In the genomic region with DNA sequence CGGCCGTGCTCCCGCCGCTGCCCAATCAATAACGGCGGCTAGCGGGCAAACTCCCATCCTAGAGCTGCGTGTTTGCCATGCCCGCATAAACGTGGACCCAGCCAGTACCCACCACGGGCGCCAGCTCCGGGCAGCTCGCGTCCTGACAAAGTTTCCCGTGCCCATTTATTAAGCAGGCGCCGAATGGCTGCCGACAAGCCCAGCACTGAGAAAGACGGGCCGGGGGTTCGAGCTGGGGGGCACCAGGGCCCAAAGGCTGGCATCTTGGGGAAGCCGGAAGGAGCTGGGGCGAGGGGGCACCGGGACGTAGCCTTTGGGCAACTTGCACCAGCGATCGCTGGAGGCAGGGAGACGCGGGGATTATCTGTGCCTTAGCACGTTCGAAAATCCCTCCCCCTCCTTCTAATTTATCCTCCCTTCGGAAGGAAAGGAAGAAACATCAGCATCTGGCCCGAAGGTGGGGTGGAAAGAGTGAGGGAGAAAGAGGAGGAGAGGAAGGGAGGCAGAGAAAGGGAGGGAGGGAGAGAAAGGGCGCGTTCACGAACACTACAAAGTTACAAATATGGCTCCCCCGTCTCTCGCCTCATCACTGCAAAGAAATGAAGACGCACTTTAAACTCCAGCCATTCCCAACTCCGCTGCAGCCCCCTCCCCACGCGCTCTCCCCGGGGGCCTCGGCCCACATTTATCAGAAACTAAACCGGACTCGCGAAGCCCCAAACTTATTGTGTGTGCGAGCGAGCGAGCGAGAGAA, we compare ENCODE assay signal across 8 cellular contexts. TPM values are rescaled to one million over a fixed set of nuclear protein-coding genes. Genes with fewer than 3 reads are reported as not detected.
DNase-seq lines count a peak whose midpoint lies in the region; ATAC-seq and TF ChIP-seq lines count a peak whose summit lies in the region.

No MANE protein-coding gene starts in this region.

- H3K27me3 ChIP-seq in DND-41 (ENCODE audit: insufficient read depth, low read length, poor library complexity) (no peaks in the 10 kb centered on the region), iPS-20b (ENCODE audit: insufficient read depth, low read length) (peaks cover 37% of the 10 kb centered on the region), skeletal muscle tissue (ENCODE audit: control insufficient read depth in 3 of 3, insufficient read depth in 3 of 3, low read length in 3 of 3) (no peaks in the 10 kb centered on the region)

- peak overlapping the region; percentile 91 for H3K4me2 ChIP-seq in DND-41 (ENCODE audit: insufficient read depth, low read length)

- DNase-seq in DND-41: peak; percentile 67
- DNase-seq in HuH-7.5 (ENCODE audit: low spot score): peak; percentile 55
- DNase-seq in MCF 10A (ENCODE audit: unreplicated experiment): peak; percentile 70
- DNase-seq in middle frontal gyrus (ENCODE audit: extremely low spot score, low spot score): no peak
- DNase-seq in activated CD4-positive, CD25-positive, alpha-beta regulatory T cell (lab: John Stamatoyannopoulos, UW): no peak

- intact Hi-C loops in MCF 10A (cut with micrococcal nuclease): loop anchor here (2.0 to 5.0 kb wide), 2 partner anchors 37 to 55 kb away; no protein-coding TSS in a partner anchor

- no peak for TF ChIP-seq CTCF in DND-41 (IDR thresholded peaks at IDR 0.05; ENCODE audit: borderline replicate concordance, extremely low read depth, low read length, poor library complexity, severe bottlenecking)
- no peak for TF ChIP-seq CTCF in MCF 10A (IDR thresholded peaks at IDR 0.05; ENCODE audit: unreplicated experiment)

- H3K4me3 Mint-ChIP-seq in T-helper 1 cell treated with Interleukin-12 subunit alpha and Interleukin-12 subunit beta and Interleukin-4 antibody, amounts not matched to agents 30 μg/mL and 1 μg/mL, for 36 hours: peak overlapping the region; percentile 99
- H3K4me3 Mint-ChIP-seq in MCF 10A (ENCODE audit: unreplicated experiment): peak overlapping the region; percentile 96

- CTCF ChIA-PET in MCF 10A (lab: Yijun Ruan, JAX): interaction anchor here (0.6 kb wide), 2 partner anchors 12 to 146 kb away, joined by 3 read pairs; no protein-coding TSS in a partner anchor

- BruUV-seq in MCF 10A (replicated peaks; lab: Mats Ljungman, UMichigan): TSS peak; percentile 35

- peak; percentile 23; the same call in 2 of the 3 replicates for ATAC-seq in DND-41 (ENCODE audit: insufficient read depth, low read depth)

- H4K20me1 ChIP-seq in DND-41 (ENCODE audit: insufficient read depth, low read length): peaks cover 38% of the 10 kb centered on the region

- H3K9me3 Mint-ChIP-seq in T-helper 1 cell treated with Interleukin-12 subunit alpha and Interleukin-12 subunit beta and Interleukin-4 antibody, amounts not matched to agents 30 μg/mL and 1 μg/mL, for 36 hours: no peaks in the 10 kb centered on the region
- no peaks in the 10 kb centered on the region for H3K9me3 Mint-ChIP-seq in MCF 10A (ENCODE audit: unreplicated experiment)

- H3K36me3 Mint-ChIP-seq in T-helper 1 cell treated with Interleukin-12 subunit alpha and Interleukin-12 subunit beta and Interleukin-4 antibody, amounts not matched to agents 30 μg/mL and 1 μg/mL, for 36 hours (ENCODE audit: low read depth): peaks cover 27% of the 10 kb centered on the region
- peaks cover 7% of the 10 kb centered on the region for H3K36me3 Mint-ChIP-seq in MCF 10A (ENCODE audit: insufficient read depth, unreplicated experiment)

- POLR2A ChIA-PET in MCF 10A (lab: Yijun Ruan, JAX): interaction anchor here (0.6 to 5.4 kb wide), 13 partner anchors 9 to 1673 kb away, joined by 3 to 95 read pairs (median 4); a partner anchor contains a TSS

- H3K36me3 ChIP-seq in DND-41 (ENCODE audit: insufficient read depth, low read length) (peaks cover 31% of the 10 kb centered on the region), iPS-20b (ENCODE audit: insufficient read depth, low read depth, low read length) (peaks cover 12% of the 10 kb centered on the region; the same call in 1 of the 2 replicates), skeletal muscle tissue (ENCODE audit: control insufficient read depth in 3 of 3, insufficient read depth in 3 of 3, low read length in 3 of 3) (no peaks in the 10 kb centered on the region)

- H3K9me3 ChIP-seq in DND-41 (ENCODE audit: insufficient read depth, low read length, severe bottlenecking) (no peaks in the 10 kb centered on the region), iPS-20b (ENCODE audit: insufficient read depth, low read depth, low read length) (no peaks in the 10 kb centered on the region), skeletal muscle tissue (ENCODE audit: control insufficient read depth in 3 of 3, low read length in 3 of 3) (no peaks in the 10 kb centered on the region)

- H3K9ac ChIP-seq in DND-41 (ENCODE audit: low read depth, low read length) (peak overlapping the region; percentile 99), iPS-20b (ENCODE audit: low read depth, low read length) (peak overlapping the region; percentile 99), skeletal muscle tissue (ENCODE audit: low read depth in 1 of 3, low read length in 3 of 3) (peak overlapping the region; percentile 94 to 97 (median 96))

- peak overlapping the region; percentile 57 for H2AFZ ChIP-seq in DND-41 (ENCODE audit: low read depth, low read length)

- peak overlapping the region; percentile 100 for H3K27ac Mint-ChIP-seq in T-helper 1 cell treated with Interleukin-12 subunit alpha and Interleukin-12 subunit beta and Interleukin-4 antibody, amounts not matched to agents 30 μg/mL and 1 μg/mL, for 36 hours
- H3K27ac Mint-ChIP-seq in MCF 10A (ENCODE audit: low read depth, unreplicated experiment): peak overlapping the region; percentile 96

- H3K4me1 ChIP-seq in DND-41 (ENCODE audit: insufficient read depth, low read length) (peaks cover 38% of the 10 kb centered on the region), iPS-20b (ENCODE audit: insufficient read depth, low read length) (peaks cover 31% of the 10 kb centered on the region), skeletal muscle tissue (ENCODE audit: control insufficient read depth in 3 of 3, insufficient read depth in 3 of 3, low read length in 3 of 3) (peaks cover 23 to 28% (median 27%) of the 10 kb centered on the region in 3 donors)

- H3K4me3 ChIP-seq in DND-41 (ENCODE audit: low read depth in 1 of 2, low read length in 2 of 2) (peak overlapping the region; percentile 93 to 94), iPS-20b (ENCODE audit: low read length) (peak overlapping the region; percentile 99), skeletal muscle tissue (ENCODE audit: low read length in 3 of 3) (peak overlapping the region; percentile 93 to 95 (median 95))

- peaks cover 31% of the 10 kb centered on the region for H3K4me1 Mint-ChIP-seq in T-helper 1 cell treated with Interleukin-12 subunit alpha and Interleukin-12 subunit beta and Interleukin-4 antibody, amounts not matched to agents 30 μg/mL and 1 μg/mL, for 36 hours (ENCODE audit: low read depth)
- H3K4me1 Mint-ChIP-seq in MCF 10A (ENCODE audit: insufficient read depth, unreplicated experiment): peaks cover 32% of the 10 kb centered on the region

- H3K27ac ChIP-seq in DND-41 (ENCODE audit: low read length) (peak overlapping the region; percentile 99), iPS-20b (ENCODE audit: low read length) (peak overlapping the region; percentile 66), skeletal muscle tissue (ENCODE audit: low read depth, low read length) (peak overlapping the region; percentile 97)

- no peaks in the 10 kb centered on the region for H3K27me3 Mint-ChIP-seq in T-helper 1 cell treated with Interleukin-12 subunit alpha and Interleukin-12 subunit beta and Interleukin-4 antibody, amounts not matched to agents 30 μg/mL and 1 μg/mL, for 36 hours (ENCODE audit: low read depth)
- no peaks in the 10 kb centered on the region for H3K27me3 Mint-ChIP-seq in MCF 10A (ENCODE audit: insufficient read depth, unreplicated experiment)

- peaks cover 81% of the 10 kb centered on the region for H3K79me2 ChIP-seq in DND-41 (ENCODE audit: insufficient read depth, low read length)

RNA-seq across cellular contexts. Expression of a gene that starts 1.1 kb away (rescaled TPM):
- total RNA-seq in MCF 10A (2022): 150 and 159 TPM in 2 replicates
- total RNA-seq in skeletal muscle tissue: 65.2 TPM

Comparison
In these comparisons a context has a peak if more than half of its experiments do, and no peak if none do; other contexts are left out.
1. DNase-seq: peak in DND-41 (single experiment), HuH-7.5 (single experiment) and MCF 10A (single experiment); none in middle frontal gyrus (single experiment) and activated CD4-positive, CD25-positive, alpha-beta regulatory T cell (0 of 4).
2. Peak in every context shown above with its lines, with median percentiles within 50 percentile points of each other: H3K27ac ChIP-seq, H3K4me3 ChIP-seq and H3K9ac ChIP-seq.